12 cellular contexts compared by ENCODE assay signal in the genomic region with DNA sequence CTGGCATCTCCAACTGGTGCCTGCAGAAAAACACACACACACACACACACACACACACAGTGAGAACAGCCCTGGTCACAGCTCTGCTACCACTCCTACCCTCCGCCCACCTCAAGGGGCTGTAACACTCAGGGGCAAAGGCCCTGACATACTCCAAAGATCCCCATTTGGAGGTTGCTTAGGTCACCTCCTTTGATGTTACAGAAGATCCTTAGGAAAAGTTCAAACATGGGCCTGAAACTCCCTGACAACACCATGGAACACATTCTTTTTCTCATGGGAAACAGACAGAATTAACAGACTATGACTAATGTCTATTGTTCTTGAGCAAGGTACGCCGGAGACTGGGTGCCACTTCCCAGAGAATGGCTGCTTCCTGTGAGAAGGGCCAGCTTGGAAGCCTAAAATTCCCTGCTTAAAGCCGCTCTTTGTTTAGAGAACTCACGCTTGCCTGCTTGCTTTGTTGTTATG. TPM values are rescaled to one million over a fixed set of nuclear protein-coding genes. Genes with fewer than 3 reads are reported as not detected.
DNase-seq lines count a peak whose midpoint lies in the region; ATAC-seq, FAIRE-seq and TF ChIP-seq lines count a peak whose summit lies in the region.
"Had no signal": no experiment of that assay in that cellular context is flagged by ENCODE, and none has a peak within 500 bp of the region (broad histone marks: within the 10 kb centered on the region; RNA-seq: fewer than 3 reads in every experiment).

No MANE protein-coding gene starts in this region.

- FAIRE-seq in urothelium cell line (lab: Jason Lieb, UNC): peak; percentile 9
- FAIRE-seq: frontal cortex had no signal

- H3K27ac ChIP-seq in lower lobe of right lung: peak overlapping the region; percentile 8

- H3K4me3 Mint-ChIP-seq in activated naive CD4-positive, alpha-beta T cell treated with anti-CD3 and anti-CD28 coated beads, Interleukin-2, amount 10 ng/mL, durations not matched to agents 7 days and 5 days: no peak overlapping the region
- peak overlapping the region; percentile 88 for H3K4me3 Mint-ChIP-seq in endothelial cell (ENCODE audit: unreplicated experiment)

- no peaks in the 10 kb centered on the region for H3K9me3 Mint-ChIP-seq in activated naive CD4-positive, alpha-beta T cell treated with anti-CD3 and anti-CD28 coated beads, Interleukin-2, amount 10 ng/mL, durations not matched to agents 7 days and 5 days
- no peaks in the 10 kb centered on the region for H3K9me3 Mint-ChIP-seq in endothelial cell (ENCODE audit: unreplicated experiment)

- peaks cover 33% of the 10 kb centered on the region for H3K4me1 Mint-ChIP-seq in activated naive CD4-positive, alpha-beta T cell treated with anti-CD3 and anti-CD28 coated beads, Interleukin-2, amount 10 ng/mL, durations not matched to agents 7 days and 5 days
- H3K4me1 Mint-ChIP-seq in endothelial cell (ENCODE audit: unreplicated experiment): peaks cover 51% of the 10 kb centered on the region

- no peaks in the 10 kb centered on the region for H3K9me3 ChIP-seq in lower lobe of right lung
- H3K9me3 ChIP-seq: MG63 had no signal

- TF ChIP-seq CTCF in endothelial cell (IDR thresholded peaks at IDR 0.05; ENCODE audit: unreplicated experiment) (no peak), lower lobe of right lung (IDR thresholded peaks at IDR 0.05) (no peak)

- H3K27me3 ChIP-seq in lower lobe of right lung (ENCODE audit: low read depth): no peaks in the 10 kb centered on the region
- H3K27me3 ChIP-seq: MG63 had no signal

- DNase-seq in activated naive CD4-positive, alpha-beta T cell treated with anti-CD3 and anti-CD28 coated beads, Interleukin-2, amount 10 ng/mL, durations not matched to agents 7 days and 5 days: no peak
- no peak for DNase-seq in activated naive CD4-positive, alpha-beta T cell treated with Interleukin-2 at 50 U/mL for 16 hours
- DNase-seq in endothelial cell (ENCODE audit: low spot score) (peak; percentile 63), lower lobe of right lung (no peak), urothelium cell line (ENCODE audit: low spot score) (peak; percentile 65), HCEC 1CT (no peak)
- DNase-seq in activated CD8-positive, alpha-beta memory T cell treated with anti-CD3 and anti-CD28 coated beads, Interleukin-2, amount 50 U/mL, for 48 hours: no peak
- DNase-seq: MG63; stimulated activated CD8-positive, alpha-beta memory T cell treated with anti-CD3 and anti-CD28 coated beads, Interleukin-4, amount 100 ng/mL, for 48 hours had no signal

- H3K36me3 Mint-ChIP-seq in activated naive CD4-positive, alpha-beta T cell treated with anti-CD3 and anti-CD28 coated beads, Interleukin-2, amount 10 ng/mL, durations not matched to agents 7 days and 5 days: peaks cover 20% of the 10 kb centered on the region
- peaks cover 29% of the 10 kb centered on the region for H3K36me3 Mint-ChIP-seq in endothelial cell (ENCODE audit: low read depth, unreplicated experiment)

- H3K27ac Mint-ChIP-seq in activated naive CD4-positive, alpha-beta T cell treated with anti-CD3 and anti-CD28 coated beads, Interleukin-2, amount 10 ng/mL, durations not matched to agents 7 days and 5 days: peak overlapping the region; percentile 28
- H3K27ac Mint-ChIP-seq in endothelial cell (ENCODE audit: unreplicated experiment): peak overlapping the region; percentile 100

- CTCF ChIA-PET in activated naive CD4-positive, alpha-beta T cell treated with anti-CD3 and anti-CD28 coated beads, Interleukin-2, amount 10 ng/mL, durations not matched to agents 7 days and 5 days (lab: Charles Lee): interaction anchor here (1.5 to 4.7 kb wide), 3 partner anchors 20 to 64 kb away, joined by 5 to 26 read pairs (median 6); partner anchors contain the start of gene SSBP1

- ATAC-seq in lower lobe of right lung: peak; percentile 60 to 61
- ATAC-seq in GM19324 (IDR thresholded peaks at IDR 0.05; ENCODE audit: low FRiP score, unreplicated experiment): no peak

- intact Hi-C loops in lower lobe of right lung (cut with DNase I): no loop called here

- peaks cover 13% of the 10 kb centered on the region for H3K4me1 ChIP-seq in lower lobe of right lung

- no peaks in the 10 kb centered on the region for H3K27me3 Mint-ChIP-seq in activated naive CD4-positive, alpha-beta T cell treated with anti-CD3 and anti-CD28 coated beads, Interleukin-2, amount 10 ng/mL, durations not matched to agents 7 days and 5 days
- no peaks in the 10 kb centered on the region for H3K27me3 Mint-ChIP-seq in endothelial cell (ENCODE audit: unreplicated experiment)

- H3K36me3 ChIP-seq in lower lobe of right lung: peaks cover 26% of the 10 kb centered on the region
- H3K36me3 ChIP-seq: MG63 had no signal

- H3K4me3 ChIP-seq in lower lobe of right lung: no peak overlapping the region
- H3K4me3 ChIP-seq: MG63 had no signal

RNA-seq across cellular contexts. Expression of gene DENND11, which starts 27.7 kb away (rescaled TPM):
- 77.0 TPM for total RNA-seq in endothelial cell (ENCODE audit: unreplicated experiment)
- total RNA-seq in lower lobe of right lung: 34.1 TPM

RNA-seq across cellular contexts. Expression of gene WEE2, which starts 33.9 kb away (rescaled TPM):
- total RNA-seq in endothelial cell (ENCODE audit: unreplicated experiment) (0.33 TPM), lower lobe of right lung (not detected)
- total RNA-seq: posterior vena cava had no signal

Comparison
In these comparisons a context has a peak if more than half of its experiments do, and no peak if none do; other contexts are left out.
1. DNase-seq: peak in endothelial cell (single experiment) and urothelium cell line (single experiment); none in activated naive CD4-positive, alpha-beta T cell treated with anti-CD3 and anti-CD28 coated beads, Interleukin-2, amount 10 ng/mL, durations not matched to agents 7 days and 5 days (single experiment), activated naive CD4-positive, alpha-beta T cell treated with Interleukin-2 at 50 U/mL for 16 hours (single experiment), lower lobe of right lung (single experiment), HCEC 1CT (single experiment) and activated CD8-positive, alpha-beta memory T cell treated with anti-CD3 and anti-CD28 coated beads, Interleukin-2, amount 50 U/mL, for 48 hours (single experiment).